ENCODE assay signal across 8 cellular contexts in the genomic region with DNA sequence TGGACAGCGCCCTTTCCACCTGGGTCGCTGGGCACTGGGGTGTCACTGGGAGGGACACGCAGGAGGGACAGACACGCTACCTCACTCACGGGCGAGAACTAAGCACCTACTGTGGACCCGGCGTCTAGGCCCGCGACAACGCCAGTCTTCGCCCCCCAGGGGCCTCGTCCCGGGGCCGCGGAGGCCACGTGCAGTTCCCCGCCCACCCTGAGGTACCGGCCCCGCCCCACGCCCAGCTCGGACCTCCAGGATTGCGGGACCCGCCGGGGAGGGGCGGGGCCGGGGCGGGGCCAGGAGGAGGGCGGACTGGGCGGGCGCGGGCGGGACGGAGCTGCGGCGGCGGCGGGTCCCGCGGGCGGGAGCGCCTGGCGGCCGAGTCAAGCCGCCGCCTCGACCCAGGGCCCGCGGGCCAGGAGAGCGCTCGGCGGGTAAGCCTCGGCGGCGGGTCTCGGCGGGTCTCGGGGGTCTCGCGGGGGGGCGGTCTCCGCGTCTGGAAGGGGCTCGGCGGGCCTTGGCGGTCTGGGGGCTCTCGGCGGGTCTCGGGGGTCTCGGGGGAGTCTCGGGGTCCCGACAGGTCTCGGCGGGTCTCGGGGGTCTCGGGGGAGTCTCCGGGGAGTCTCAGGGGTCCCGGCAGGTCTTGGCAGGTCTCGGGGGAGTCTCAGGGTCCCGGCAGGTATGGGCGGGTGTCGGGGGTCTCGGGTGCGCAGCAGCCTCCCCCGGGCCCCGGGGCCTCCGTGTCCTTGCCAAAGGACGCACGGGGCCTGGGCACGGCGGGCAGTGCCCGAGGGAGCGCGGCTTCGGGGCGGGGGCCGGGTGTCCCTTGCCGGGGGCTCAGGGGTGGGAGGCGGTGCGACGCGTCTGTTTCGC. TPM values are rescaled to one million over a fixed set of nuclear protein-coding genes. Genes with fewer than 3 reads are reported as not detected.
DNase-seq lines count a peak whose midpoint lies in the region; ATAC-seq and TF ChIP-seq lines count a peak whose summit lies in the region.

A gene with protein sequence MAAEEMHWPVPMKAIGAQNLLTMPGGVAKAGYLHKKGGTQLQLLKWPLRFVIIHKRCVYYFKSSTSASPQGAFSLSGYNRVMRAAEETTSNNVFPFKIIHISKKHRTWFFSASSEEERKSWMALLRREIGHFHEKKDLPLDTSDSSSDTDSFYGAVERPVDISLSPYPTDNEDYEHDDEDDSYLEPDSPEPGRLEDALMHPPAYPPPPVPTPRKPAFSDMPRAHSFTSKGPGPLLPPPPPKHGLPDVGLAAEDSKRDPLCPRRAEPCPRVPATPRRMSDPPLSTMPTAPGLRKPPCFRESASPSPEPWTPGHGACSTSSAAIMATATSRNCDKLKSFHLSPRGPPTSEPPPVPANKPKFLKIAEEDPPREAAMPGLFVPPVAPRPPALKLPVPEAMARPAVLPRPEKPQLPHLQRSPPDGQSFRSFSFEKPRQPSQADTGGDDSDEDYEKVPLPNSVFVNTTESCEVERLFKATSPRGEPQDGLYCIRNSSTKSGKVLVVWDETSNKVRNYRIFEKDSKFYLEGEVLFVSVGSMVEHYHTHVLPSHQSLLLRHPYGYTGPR (plus strand): TSS at position 375 of the 867 bp plus-strand sequence. CDS start 27,533 bp downstream, outside the sequence.

- TF ChIP-seq POLR2A in esophagus squamous epithelium (IDR thresholded peaks at IDR 0.05), result peak in 1 of 4 donors; percentile 57
- TF ChIP-seq POLR2A in suprapubic skin (IDR thresholded peaks at IDR 0.05), result no peak

- no peak for TF ChIP-seq EP300 in suprapubic skin (IDR thresholded peaks at IDR 0.05)

- WGBS in esophagus squamous epithelium, 2 donors, result no CpG with 5 or more reads among the region's 103 CpGs
- 32% methylated on average over 8 of the region's 103 CpGs for WGBS in suprapubic skin

- peak; percentile 80 for DNase-seq in activated CD4-positive, alpha-beta T cell treated with anti-CD3 and anti-CD28 coated beads for 36 hours
- DNase-seq in activated CD4-positive, alpha-beta T cell treated with anti-CD3 and anti-CD28 coated beads for 1 hour, result no peak
- DNase-seq in NCI-H69 (lab: John Stamatoyannopoulos, UW), result peak; percentile 66
- peak; percentile 77 for DNase-seq in activated T-cell treated with anti-CD3 and anti-CD28 coated beads, Interleukin-2, amount 50 U/mL, for 24 hours
- no peak for DNase-seq in esophagus squamous epithelium (lab: John Stamatoyannopoulos, UW)
- DNase-seq in suprapubic skin (ENCODE audit: low spot score in 2 of 2), result peak; percentile 88 to 89

- no peaks in the 10 kb centered on the region for H3K9me3 Mint-ChIP-seq in activated CD4-positive, alpha-beta T cell treated with anti-CD3 and anti-CD28 coated beads for 36 hours (ENCODE audit: low read depth)
- H3K9me3 Mint-ChIP-seq in activated T-cell treated with anti-CD3 and anti-CD28 coated beads, Interleukin-2, amount 50 U/mL, for 24 hours, result no peaks in the 10 kb centered on the region

- TF ChIP-seq CTCF in esophagus squamous epithelium (IDR thresholded peaks at IDR 0.05) (no peak), suprapubic skin (IDR thresholded peaks at IDR 0.05) (no peak)

- H3K4me3 Mint-ChIP-seq in activated CD4-positive, alpha-beta T cell treated with anti-CD3 and anti-CD28 coated beads for 36 hours, result peak within 1 kb of the TSS; percentile 85
- peak within 1 kb of the TSS; percentile 77 for H3K4me3 Mint-ChIP-seq in activated T-cell treated with anti-CD3 and anti-CD28 coated beads, Interleukin-2, amount 50 U/mL, for 24 hours

- peak; percentile 42 for ATAC-seq in activated CD4-positive, alpha-beta T cell treated with anti-CD3 and anti-CD28 coated beads for 36 hours
- no peak for ATAC-seq in HG02938 (IDR thresholded peaks at IDR 0.05; ENCODE audit: unreplicated experiment)

- POLR2A ChIA-PET in activated CD4-positive, alpha-beta T cell treated with anti-CD3 and anti-CD28 coated beads for 36 hours (lab: Charles Lee), result interaction anchor here (0.6 kb wide), 1 partner anchor 46 kb away, joined by 3 read pairs; no protein-coding TSS in a partner anchor

- CTCF ChIA-PET in activated CD4-positive, alpha-beta T cell treated with anti-CD3 and anti-CD28 coated beads for 36 hours (lab: Charles Lee), result interaction anchor here (0.7 kb wide), 1 partner anchor 32 kb away, joined by 3 read pairs; no protein-coding TSS in a partner anchor

- H3K27me3 ChIP-seq in esophagus squamous epithelium, result no peaks in the 10 kb centered on the region
- H3K27me3 ChIP-seq in muscle layer of duodenum (ENCODE audit: low read depth, low read length), result no peaks in the 10 kb centered on the region
- no peaks in the 10 kb centered on the region for H3K27me3 ChIP-seq in suprapubic skin

- H3K36me3 Mint-ChIP-seq in activated CD4-positive, alpha-beta T cell treated with anti-CD3 and anti-CD28 coated beads for 36 hours (ENCODE audit: low read depth), result no peaks in the 10 kb centered on the region
- H3K36me3 Mint-ChIP-seq in activated T-cell treated with anti-CD3 and anti-CD28 coated beads, Interleukin-2, amount 50 U/mL, for 24 hours (ENCODE audit: low read depth), result no peaks in the 10 kb centered on the region

- H3K4me1 Mint-ChIP-seq in activated CD4-positive, alpha-beta T cell treated with anti-CD3 and anti-CD28 coated beads for 36 hours, result peaks cover 43% of the 10 kb centered on the region
- H3K4me1 Mint-ChIP-seq in activated T-cell treated with anti-CD3 and anti-CD28 coated beads, Interleukin-2, amount 50 U/mL, for 24 hours (ENCODE audit: low read depth), result peaks cover 61% of the 10 kb centered on the region

- H3K4me3 ChIP-seq in esophagus squamous epithelium (peak within 1 kb of the TSS; percentile 59 to 87 (median 76)), muscle layer of duodenum (ENCODE audit: low read depth in 1 of 2, low read length in 2 of 2) (peak within 1 kb of the TSS; percentile 63 to 71), suprapubic skin (peak within 1 kb of the TSS; percentile 87)

- peak within 1 kb of the TSS; percentile 86 to 89 (median 87) for H3K27ac ChIP-seq in esophagus squamous epithelium
- peak within 1 kb of the TSS; percentile 74 for H3K27ac ChIP-seq in muscle layer of duodenum (ENCODE audit: low read length)
- peak within 1 kb of the TSS; percentile 84 for H3K27ac ChIP-seq in suprapubic skin

- no peaks in the 10 kb centered on the region for H3K27me3 Mint-ChIP-seq in activated CD4-positive, alpha-beta T cell treated with anti-CD3 and anti-CD28 coated beads for 36 hours
- H3K27me3 Mint-ChIP-seq in activated T-cell treated with anti-CD3 and anti-CD28 coated beads, Interleukin-2, amount 50 U/mL, for 24 hours, result no peaks in the 10 kb centered on the region

- peak within 1 kb of the TSS; percentile 87 for H3K27ac Mint-ChIP-seq in activated CD4-positive, alpha-beta T cell treated with anti-CD3 and anti-CD28 coated beads for 36 hours
- H3K27ac Mint-ChIP-seq in activated T-cell treated with anti-CD3 and anti-CD28 coated beads, Interleukin-2, amount 50 U/mL, for 24 hours, result peak within 1 kb of the TSS; percentile 91

- no peaks in the 10 kb centered on the region for H3K36me3 ChIP-seq in esophagus squamous epithelium
- H3K36me3 ChIP-seq in muscle layer of duodenum (ENCODE audit: control insufficient read depth in 1 of 2, insufficient read depth in 2 of 2, low read length in 2 of 2), result no peaks in the 10 kb centered on the region
- no peaks in the 10 kb centered on the region for H3K36me3 ChIP-seq in suprapubic skin

- intact Hi-C loops in activated CD4-positive, alpha-beta T cell treated with anti-CD3 and anti-CD28 coated beads for 36 hours (cut with DNase I, micrococcal nuclease), result loop anchor here in 1 of 2 experiments (1.0 to 2.0 kb wide), 2 partner anchors 37 to 50 kb away; a partner anchor contains a TSS
- intact Hi-C loops in esophagus squamous epithelium (cut with DNase I), result no loop called here

- H3K4me1 ChIP-seq in esophagus squamous epithelium (peaks cover 60 to 80% (median 61%) of the 10 kb centered on the region in 3 donors), muscle layer of duodenum (ENCODE audit: control insufficient read depth in 1 of 2, insufficient read depth in 2 of 2, low read length in 2 of 2) (peaks cover 18 to 40% of the 10 kb centered on the region in 2 donors), suprapubic skin (peaks cover 59% of the 10 kb centered on the region)

- H3K9me3 ChIP-seq in esophagus squamous epithelium (no peaks in the 10 kb centered on the region), muscle layer of duodenum (ENCODE audit: control insufficient read depth in 1 of 2, low read length in 2 of 2) (no peaks in the 10 kb centered on the region), suprapubic skin (no peaks in the 10 kb centered on the region)

RNA-seq across cellular contexts. Expression of the gene that starts here (rescaled TPM):
- 10 to 100 TPM; 63.3 to 68.3 TPM for total RNA-seq in activated CD4-positive, alpha-beta T cell treated with anti-CD3 and anti-CD28 coated beads for 36 hours
- total RNA-seq in esophagus squamous epithelium (10 to 100 TPM; 13.5 to 36.8 (median 34.0) TPM), suprapubic skin (100 to 1,000 TPM; 116 to 709 (median 162) TPM)

Comparison
In these comparisons a context has a peak if more than half of its experiments do, and no peak if none do; other contexts are left out.
1. DNase-seq: peak in activated CD4-positive, alpha-beta T cell treated with anti-CD3 and anti-CD28 coated beads for 36 hours (single experiment), NCI-H69 (single experiment), activated T-cell treated with anti-CD3 and anti-CD28 coated beads, Interleukin-2, amount 50 U/mL, for 24 hours (single experiment) and suprapubic skin (2 of 2); none in activated CD4-positive, alpha-beta T cell treated with anti-CD3 and anti-CD28 coated beads for 1 hour (single experiment) and esophagus squamous epithelium (single experiment).
2. Peak in every context shown above with its lines, with median percentiles within 50 percentile points of each other: H3K27ac ChIP-seq and H3K4me3 ChIP-seq.